19 cellular contexts compared by ENCODE assay signal in the genomic region with DNA sequence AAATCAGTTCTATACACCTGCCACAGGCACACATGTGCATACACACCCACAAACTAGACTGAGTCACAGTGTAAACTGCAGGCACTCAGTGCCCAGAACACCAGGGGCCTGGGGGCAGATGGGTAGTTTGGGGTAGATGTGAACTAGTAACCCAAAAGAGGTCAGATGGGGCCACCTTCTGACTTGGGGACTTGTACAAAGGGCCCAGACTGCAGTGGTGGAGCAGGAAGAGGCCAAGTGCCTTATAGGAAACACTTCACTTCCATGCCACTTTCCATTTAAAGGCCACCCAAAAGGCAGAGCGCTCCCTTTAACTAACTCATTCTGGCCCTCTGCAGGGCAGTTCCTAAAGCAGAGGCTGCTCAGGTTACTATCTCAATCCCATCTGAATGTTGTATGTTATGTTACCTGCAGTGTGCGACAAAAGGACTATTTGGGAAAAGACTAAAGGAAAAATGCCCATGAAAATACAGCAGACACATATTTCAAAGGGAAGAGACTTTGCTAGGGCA. TPM values are rescaled to one million over a fixed set of nuclear protein-coding genes. Genes with fewer than 3 reads are reported as not detected.
DNase-seq lines count a peak whose midpoint lies in the region; ATAC-seq and TF ChIP-seq lines count a peak whose summit lies in the region.
"Had no signal": no experiment of that assay in that cellular context is flagged by ENCODE, and none has a peak within 500 bp of the region (broad histone marks: within the 10 kb centered on the region; RNA-seq: fewer than 3 reads in every experiment).

No MANE protein-coding gene starts in this region.

- H3K4me3 ChIP-seq in HEK293 (ENCODE audit: low read depth, low read length) = no peak overlapping the region
- H3K4me3 ChIP-seq in hepatocyte = no peak overlapping the region
- H3K4me3 ChIP-seq in prostate gland = no peak overlapping the region
- no peak overlapping the region for H3K4me3 ChIP-seq in mucosa of descending colon
- H3K4me3 ChIP-seq: PC-9 had no signal

- H3K4me1 ChIP-seq in HEK293 (ENCODE audit: control insufficient read depth, insufficient read depth, low read length) = no peaks in the 10 kb centered on the region
- H3K4me1 ChIP-seq in hepatocyte (ENCODE audit: insufficient read depth) = peaks cover 31% of the 10 kb centered on the region
- peaks cover 12% of the 10 kb centered on the region for H3K4me1 ChIP-seq in prostate gland (replicated peaks)
- peaks cover 5% of the 10 kb centered on the region for H3K4me1 ChIP-seq in mucosa of descending colon (ENCODE audit: low read depth)

- H3K27me3 ChIP-seq in hepatocyte = no peaks in the 10 kb centered on the region
- no peaks in the 10 kb centered on the region for H3K27me3 ChIP-seq in prostate gland (replicated peaks; ENCODE audit: insufficient read depth)

- H4K20me1 ChIP-seq in hepatocyte (ENCODE audit: insufficient read depth, poor library complexity, severe bottlenecking) = no peaks in the 10 kb centered on the region

- H3K27ac ChIP-seq in HEK293 (ENCODE audit: extremely low read depth, low read depth, low read length) (no peak overlapping the region), hepatocyte (peak overlapping the region; percentile 70), prostate gland (peak overlapping the region; percentile 60 to 80)
- H3K27ac ChIP-seq: PC-9 had no signal

- CTCF ChIA-PET in HEK293 (lab: Yijun Ruan, JAX) = no interaction called here

- no peak for TF ChIP-seq CTCF in HEK293 (tag by site-specific recombination; IDR thresholded peaks at IDR 0.05)
- no peak for TF ChIP-seq CTCF in hepatocyte (IDR thresholded peaks at IDR 0.05; ENCODE audit: poor library complexity)
- no peak for TF ChIP-seq CTCF in prostate gland (IDR thresholded peaks at IDR 0.05)
- no peak for TF ChIP-seq CTCF in mucosa of descending colon (IDR thresholded peaks at IDR 0.05)

- intact Hi-C loops in prostate gland (cut with DNase I) (no loop called here), mucosa of descending colon (cut with DNase I, micrococcal nuclease) (no loop called here)

- no peak overlapping the region for H3K4me2 ChIP-seq in hepatocyte
- H3K4me2 ChIP-seq: PC-9 had no signal

- DNase-seq in ELF-1 (ENCODE audit: low read depth, low spot score) (peak; percentile 3), hepatocyte (ENCODE audit: low spot score) (no peak), prostate gland (ENCODE audit: low spot score) (no peak), mucosa of descending colon (no peak), left lobe of liver (ENCODE audit: low spot score) (no peak), COLO829 (ENCODE audit: low spot score) (no peak)
- DNase-seq: ACHN; CD4-positive, alpha-beta T cell; DMS79 treated with DMSO at 0.1 percent for 48 hours; GDM1; HFFc6; KG1; NCI-H1092 treated with DMSO at 0.1 percent for 48 hours; NCI-H1694; NCI-H2107; NCI-H748 treated with DMSO at 0.1 percent for 48 hours; PC-9 had no signal

- no peak overlapping the region for H2AFZ ChIP-seq in hepatocyte
- H2AFZ ChIP-seq: PC-9 had no signal

- no peaks in the 10 kb centered on the region for H3K9me2 ChIP-seq in hepatocyte (replicated peaks; ENCODE audit: insufficient read depth)

- no peaks in the 10 kb centered on the region for H3K79me2 ChIP-seq in hepatocyte

- POLR2A ChIA-PET in HEK293 (lab: Yijun Ruan, JAX) = no interaction called here

- no peak for TF ChIP-seq POLR2A in prostate gland (IDR thresholded peaks at IDR 0.05)

- 93% methylated on average over 2 of the region's 2 CpGs for WGBS in hepatocyte (ENCODE audit: low lambda C conversion rate, missing lambda C conversion rate)
- WGBS in prostate gland = 80% methylated on average over 2 of the region's 2 CpGs

- ATAC-seq in mucosa of descending colon (no peak), left lobe of liver (no peak), GM18868 (IDR thresholded peaks at IDR 0.05; ENCODE audit: unreplicated experiment) (no peak)

- H3K9me3 ChIP-seq in HEK293 (ENCODE audit: control insufficient read depth, insufficient read depth, low read depth, low read length) (no peaks in the 10 kb centered on the region), hepatocyte (ENCODE audit: low read depth) (no peaks in the 10 kb centered on the region), prostate gland (no peaks in the 10 kb centered on the region), mucosa of descending colon (no peaks in the 10 kb centered on the region)

- H3K36me3 ChIP-seq in HEK293 (ENCODE audit: control insufficient read depth in 2 of 2, insufficient read depth in 1 of 2, low read length in 2 of 2) (peaks cover 6 to 12% of the 10 kb centered on the region in 2 experiments; a peak in 2 of 3 replicates), hepatocyte (replicated peaks; ENCODE audit: insufficient read depth, low read depth) (no peaks in the 10 kb centered on the region), prostate gland (no peaks in the 10 kb centered on the region), mucosa of descending colon (ENCODE audit: low read depth) (no peaks in the 10 kb centered on the region)

TF ChIP-seq in HEK293, 187 proteins besides CTCF, POLR2A, EP300 and RAD21:
- TF ChIP-seq FEZF1 (tag by site-specific recombination; IDR thresholded peaks at IDR 0.05) (0 out of 2 replicates have a peak, but pooled peaks have one; percentile 27), MEIS1 (CRISPR knock-in tag; IDR thresholded peaks at IDR 0.05; ENCODE audit: borderline replicate concordance) (no peak), ZNF354C (tag by site-specific recombination; IDR thresholded peaks at IDR 0.05; ENCODE audit: borderline replicate concordance, low read depth) (no peak), ZNF341 (tag by site-specific recombination; IDR thresholded peaks at IDR 0.05; ENCODE audit: low read depth) (no peak)

RNA-seq across cellular contexts. Expression of gene ERN1, which starts 27.8 kb away (rescaled TPM):
- total RNA-seq in hepatocyte (10.3 and 14.3 TPM in 2 replicates), prostate gland (10 to 100 TPM; 14.4 to 21.4 TPM), mucosa of descending colon (10 to 100 TPM; 18.4 to 27.1 (median 21.7) TPM), left lobe of liver (30.9 TPM)
- polyA plus RNA-seq in hepatocyte = 16.5 and 19.4 TPM in 2 replicates
